Comparison of ENCODE assay signal across 35 cellular contexts in genomic region chr2:103945083-103945482, GRCh38.
"Had no signal": no experiment of that assay in that cellular context is flagged by ENCODE, and none has a peak within 500 bp of the region (broad histone marks: within the 10 kb centered on the region; RNA-seq: fewer than 3 reads in every experiment).

No MANE protein-coding gene starts in this region.

- DNase-seq: Kasumi-1, MG63, MM.1S, MV-4-11, NCI-H1048, NCI-H1092, NCI-H1092 treated with DMSO at 0.1 percent for 48 hours, NCI-H1105, NCI-H1105 treated with DMSO at 0.1 percent for 48 hours, NCI-H1417, NCI-H1417 treated with DMSO at 0.1 percent for 48 hours, NCI-H1436, NCI-H1436 treated with DMSO at 0.1 percent for 48 hours, NCI-H146, NCI-H1694, NCI-H1694 treated with DMSO at 0.1 percent for 48 hours, NCI-H187, NCI-H187 treated with DMSO at 0.1 percent for 48 hours, NCI-H1930, NCI-H2029, NCI-H2029 treated with DMSO at 0.1 percent for 48 hours, NCI-H2081, NCI-H2081 treated with DMSO at 0.1 percent for 48 hours, NCI-H2107, NCI-H2171, NCI-H2171 treated with DMSO at 0.1 percent for 48 hours, NCI-H2227 treated with DMSO at 0.1 percent for 48 hours, NCI-H226, NCI-H345, NCI-H446, NCI-H446 treated with DMSO at 0.1 percent for 48 hours, NCI-H510A, NCI-H510A treated with DMSO at 0.1 percent for 48 hours, NCI-H524, NCI-H524 treated with DMSO at 0.1 percent for 48 hours had no signal

- H3K4me3 ChIP-seq: MG63 had no signal

- H3K9me3 ChIP-seq: MG63 had no signal

- H3K36me3 ChIP-seq: MG63 had no signal

- H3K27me3 ChIP-seq: MG63 had no signal
